20 cellular contexts compared by ENCODE assay signal in the genomic region with DNA sequence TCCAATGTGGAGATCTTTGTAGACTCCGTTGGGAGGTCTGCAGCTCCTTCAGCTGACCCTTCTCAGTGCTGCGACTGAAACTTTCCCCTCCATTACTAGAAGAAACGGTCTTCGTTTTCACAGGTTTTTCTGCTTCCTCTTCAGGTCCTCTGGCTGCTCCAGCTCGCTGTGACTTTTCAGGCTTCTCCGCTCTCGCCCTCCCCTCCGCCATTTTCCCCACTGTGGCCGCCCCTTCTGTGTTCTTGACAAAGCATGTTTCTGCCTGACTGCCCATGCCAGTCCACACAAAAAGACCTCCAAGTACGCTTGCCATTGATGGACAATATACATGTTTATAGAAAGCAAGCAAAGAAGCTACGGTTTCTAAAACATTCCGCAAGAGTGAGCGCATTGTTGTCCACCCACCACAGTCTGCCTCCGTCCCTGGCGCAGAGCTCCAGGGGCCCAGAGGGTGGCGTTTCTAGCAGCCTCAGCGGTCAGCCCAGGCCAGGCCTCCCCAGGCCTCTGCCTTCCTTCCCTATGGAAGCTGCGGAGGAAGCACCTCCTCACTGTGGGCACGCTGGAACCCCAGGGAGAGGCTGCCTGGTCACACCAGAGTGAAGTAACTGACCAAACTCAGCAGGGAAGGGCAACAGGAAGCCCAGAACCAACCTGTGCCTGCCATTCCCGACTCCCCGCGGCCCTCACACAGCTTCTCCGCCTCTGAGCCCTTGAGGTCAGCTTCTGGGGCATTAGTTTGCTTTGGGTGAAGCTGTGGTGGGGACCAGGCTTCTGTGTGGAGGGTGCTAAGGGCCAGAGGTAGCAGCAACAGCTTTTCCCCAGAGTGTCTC.
A peak's percentile ranks its signal among the peaks of the same experiment; 100 is the strongest.
DNase-seq lines count a peak whose midpoint lies in the region; TF ChIP-seq lines count a peak whose summit lies in the region.
"Had no signal": no experiment of that assay in that cellular context is flagged by ENCODE, and none has a peak within 500 bp of the region (broad histone marks: within the 10 kb centered on the region; RNA-seq: fewer than 3 reads in every experiment).

No MANE protein-coding gene starts in this region.

- H3K27ac Mint-ChIP-seq in nephron progenitor cell, result peak overlapping the region; percentile 84
- H3K27ac Mint-ChIP-seq: CD4-positive, alpha-beta T cell had no signal

- DNase-seq in activated CD8-positive, alpha-beta memory T cell treated with anti-CD3 and anti-CD28 coated beads for 24 hours, result peak; percentile 45
- no peak for DNase-seq in activated CD8-positive, alpha-beta memory T cell treated with anti-CD3 and anti-CD28 coated beads, Interleukin-2, amount 50 U/mL, for 4 hours
- peak; percentile 60 for DNase-seq in astrocyte of the hippocampus (ENCODE audit: low read depth, low spot score)
- DNase-seq in nephron progenitor cell, result no peak
- peak; percentile 85 for DNase-seq in retina
- no peak for DNase-seq in HuH-7.5 (ENCODE audit: low spot score)
- DNase-seq in COLO829 (ENCODE audit: low spot score), result no peak
- DNase-seq in SW480 (ENCODE audit: low spot score), result no peak
- DNase-seq: ACHN; Caco-2; CD4-positive, alpha-beta T cell; DMS 273 treated with DMSO at 0.1 percent for 48 hours; DMS79 treated with DMSO at 0.1 percent for 48 hours; IMR-90; NCI-H1105; NCI-H146; NCI-H2029; NCI-H2227 treated with DMSO at 0.1 percent for 48 hours; NCI-H510A; SJCRH30 had no signal

- H3K36me3 Mint-ChIP-seq in nephron progenitor cell (ENCODE audit: low read depth), result no peaks in the 10 kb centered on the region

- no peak overlapping the region for H3K4me3 Mint-ChIP-seq in nephron progenitor cell
- H3K4me3 Mint-ChIP-seq: CD4-positive, alpha-beta T cell had no signal

- TF ChIP-seq CTCF in nephron progenitor cell (IDR thresholded peaks at IDR 0.05), result no peak

- H3K27me3 Mint-ChIP-seq in nephron progenitor cell (ENCODE audit: low read depth, poor library complexity), result peaks cover 2% of the 10 kb centered on the region
- H3K27me3 Mint-ChIP-seq: CD4-positive, alpha-beta T cell had no signal

- H3K9me3 Mint-ChIP-seq in nephron progenitor cell, result no peaks in the 10 kb centered on the region
- H3K9me3 Mint-ChIP-seq: CD4-positive, alpha-beta T cell had no signal

- H3K4me1 Mint-ChIP-seq in nephron progenitor cell, result peaks cover 28% of the 10 kb centered on the region

Comparison
In these comparisons a context has a peak if more than half of its experiments do, and no peak if none do; other contexts are left out.
1. DNase-seq: peak in activated CD8-positive, alpha-beta memory T cell treated with anti-CD3 and anti-CD28 coated beads for 24 hours (single experiment), astrocyte of the hippocampus (single experiment) and retina (single experiment); none in activated CD8-positive, alpha-beta memory T cell treated with anti-CD3 and anti-CD28 coated beads, Interleukin-2, amount 50 U/mL, for 4 hours (single experiment), nephron progenitor cell (single experiment), HuH-7.5 (single experiment), COLO829 (single experiment) and SW480 (single experiment).